ENCODE assay signal across 35 cellular contexts in genomic region chr7:94679341-94679740, GRCh38.
"Had no signal": no experiment of that assay in that cellular context is flagged by ENCODE, and none has a peak within 500 bp of the region (broad histone marks: within the 10 kb centered on the region; RNA-seq: fewer than 3 reads in every experiment).

No MANE protein-coding gene starts in this region.

- H3K27ac ChIP-seq: ascending aorta, body of pancreas, breast epithelium, Peyer's patch, WERI-Rb-1 had no signal

- H3K36me3 ChIP-seq: ascending aorta, breast epithelium, Peyer's patch, WERI-Rb-1 had no signal

- H3K4me3 ChIP-seq: ascending aorta, body of pancreas, breast epithelium, Peyer's patch had no signal

- H3K4me1 ChIP-seq: ascending aorta, body of pancreas, breast epithelium, Peyer's patch had no signal

- H3K9me3 ChIP-seq: ascending aorta, body of pancreas, breast epithelium, Peyer's patch had no signal

- H3K27me3 ChIP-seq: ascending aorta, body of pancreas, breast epithelium, Peyer's patch had no signal

- DNase-seq: activated CD4-positive, alpha-beta memory T cell treated with anti-CD3 and anti-CD28 coated beads, Interleukin-2, amount 10 ng/mL, durations not matched to agents 7 days and 5 days; activated CD4-positive, alpha-beta T cell treated with anti-CD3 and anti-CD28 coated beads for 1 hour; activated CD4-positive, alpha-beta T cell treated with anti-CD3 and anti-CD28 coated beads for 48 hours; activated CD4-positive, CD25-positive, alpha-beta regulatory T cell; activated CD8-positive, alpha-beta memory T cell treated with anti-CD3 and anti-CD28 coated beads for 24 hours; activated CD8-positive, alpha-beta memory T cell treated with anti-CD3 and anti-CD28 coated beads, Interleukin-2, amount 10 ng/mL, durations not matched to agents 7 days and 5 days; activated CD8-positive, alpha-beta memory T cell treated with anti-CD3 and anti-CD28 coated beads, Interleukin-2, amount 50 U/mL, for 48 hours; activated effector memory CD4-positive, alpha-beta T cell treated with anti-CD3 and anti-CD28 coated beads, Interleukin-2, amount 50 U/mL, for 16 hours; activated naive CD4-positive, alpha-beta T cell; activated naive CD4-positive, alpha-beta T cell treated with anti-CD3 and anti-CD28 coated beads, Interleukin-2, amount 50 U/mL, for 16 hours; activated naive CD8-positive, alpha-beta T cell treated with anti-CD3 and anti-CD28 coated beads for 36 hours; activated T-cell treated with anti-CD3 and anti-CD28 coated beads, Interleukin-2, amount 50 U/mL, for 72 hours; amygdala; body of pancreas; central memory CD4-positive, alpha-beta T cell; Karpas-422; NCI-H1048; NCI-H1105 treated with DMSO at 0.1 percent for 48 hours; NCI-H1436; NCI-H1694; NCI-H1930; NCI-H2081 treated with DMSO at 0.1 percent for 48 hours; NCI-H345; NCI-H524 treated with DMSO at 0.1 percent for 48 hours; NK-92 treated with Interleukin-12 subunit alpha and Interleukin-12 subunit beta, amount 100 ng/mL, for 24 hours; PC-3; Peyer's patch; RPMI8226; SIG-M5; T-helper 1 cell; T-helper 2 cell; T-helper 9 cell; WERI-Rb-1 had no signal
